In genomic region chr2:219644801-219645480, GRCh38 we compare ENCODE assay signal across 13 cellular contexts. TPM values are rescaled to one million over a fixed set of nuclear protein-coding genes. Genes with fewer than 3 reads are reported as not detected.
A peak's percentile ranks its signal among the peaks of the same experiment; 100 is the strongest.
DNase-seq lines count a peak whose midpoint lies in the region; ATAC-seq and TF ChIP-seq lines count a peak whose summit lies in the region.
"Had no signal": no experiment of that assay in that cellular context is flagged by ENCODE, and none has a peak within 500 bp of the region (broad histone marks: within the 10 kb centered on the region; RNA-seq: fewer than 3 reads in every experiment).

No MANE protein-coding gene starts in this region.

- H2AFZ ChIP-seq in IMR-90 (replicated peaks; ENCODE audit: low read length, poor library complexity), result peak overlapping the region; percentile 74

- in situ Hi-C loops in IMR-90 (cut with MboI; ENCODE audit: low sequenced_read_pairs), result loop anchor here (5.0 kb wide), 1 partner anchor 42 kb away; no protein-coding TSS in a partner anchor

- peaks cover 11% of the 10 kb centered on the region for H3K9me1 ChIP-seq in IMR-90 (ENCODE audit: insufficient read depth, low read length)

- DNase-seq in IMR-90 (no peak), SJCRH30 (peak; percentile 45 to 58), heart right ventricle (peak; percentile 69 to 77), pons (ENCODE audit: low spot score) (peak; percentile 15), NCI-H345 treated with DMSO at 0.1 percent for 48 hours (lab: John Stamatoyannopoulos, UW; ENCODE audit: unreplicated experiment) (no peak)
- DNase-seq: activated gamma-delta T cell; CD4-positive, alpha-beta memory T cell; effector CD4-positive, alpha-beta T cell had no signal

- peaks cover 12% of the 10 kb centered on the region for H3K4me1 ChIP-seq in IMR-90 (ENCODE audit: control insufficient read depth, insufficient read depth, low read length)
- H3K4me1 ChIP-seq in SJCRH30, result peaks cover 10% of the 10 kb centered on the region
- peaks cover 13 to 64% (median 31%) of the 10 kb centered on the region in 9 donors for H3K4me1 ChIP-seq in heart right ventricle

- no peak overlapping the region for H3K18ac ChIP-seq in IMR-90 (ENCODE audit: low read depth, low read length)

- no peak overlapping the region for H3K9ac ChIP-seq in IMR-90 (ENCODE audit: low read depth, low read length)

- peak overlapping the region; percentile 7 for H2AK9ac ChIP-seq in IMR-90 (replicated peaks; ENCODE audit: low read depth, low read length, poor library complexity)

- no peak overlapping the region for H4K8ac ChIP-seq in IMR-90 (ENCODE audit: low read depth in 2 of 2, low read length in 2 of 2)

- H3K27ac ChIP-seq in IMR-90 (ENCODE audit: insufficient read depth, low read length), result no peak overlapping the region
- no peak overlapping the region for H3K27ac ChIP-seq in SJCRH30
- H3K27ac ChIP-seq in heart right ventricle, result peak overlapping the region; percentile 57 to 99 (median 88)
- H3K27ac ChIP-seq: VCaP had no signal

- TF ChIP-seq POLR2A in IMR-90 (IDR thresholded peaks at IDR 0.05; ENCODE audit: low read depth, low read length), result no peak

- 35% methylated on average over 15 of the region's 17 CpGs; no CpG with 5 or more reads in 1 of the 2 experiments for WGBS in IMR-90 (ENCODE audit: extremely low coverage in 2 of 2, insufficient read length in 1 of 2), 2 experiments
- 28 to 39% methylated on average over 17 of the region's 17 CpGs for WGBS in heart right ventricle, 2 donors

- peak overlapping the region; percentile 48 for H3K14ac ChIP-seq in IMR-90 (replicated peaks; ENCODE audit: low read depth, low read length)

- H3K56ac ChIP-seq in IMR-90 (ENCODE audit: extremely low read depth, insufficient read depth, low read length), result no peak overlapping the region

- POLR2A ChIA-PET in IMR-90 (lab: Charles Lee; ENCODE audit: unreplicated experiment), result interaction anchor here (0.6 kb wide), 1 partner anchor 14 kb away, joined by 8 read pairs; no protein-coding TSS in a partner anchor

- no peak overlapping the region for H3K4me2 ChIP-seq in IMR-90 (ENCODE audit: low read depth, low read length)

- 0 out of 2 replicates have a peak overlapping the region, but pooled peaks have one; percentile 26 for H2BK20ac ChIP-seq in IMR-90 (ENCODE audit: low read depth, low read length)

- CTCF ChIA-PET in IMR-90 (lab: Yijun Ruan, JAX), result interaction anchor here (1.0 to 1.2 kb wide), 2 partner anchors 9 to 104 kb away, joined by 3 to 4 read pairs; no protein-coding TSS in a partner anchor

- H3K79me1 ChIP-seq in IMR-90 (ENCODE audit: low read depth in 1 of 2, low read length in 2 of 2), result no peaks in the 10 kb centered on the region

- no peak overlapping the region for H4K5ac ChIP-seq in IMR-90 (ENCODE audit: low read depth, low read length)

- H3K9me3 ChIP-seq in IMR-90 (ENCODE audit: control insufficient read depth, insufficient read depth, low read length), result no peaks in the 10 kb centered on the region
- no peaks in the 10 kb centered on the region for H3K9me3 ChIP-seq in SJCRH30 (replicated peaks)
- no peaks in the 10 kb centered on the region for H3K9me3 ChIP-seq in heart right ventricle

- no peak overlapping the region for H2BK5ac ChIP-seq in IMR-90 (ENCODE audit: low read depth, low read length, poor library complexity, severe bottlenecking)

- ATAC-seq in IMR-90 (ENCODE audit: low read depth) (no peak), heart right ventricle (peak; percentile 47 to 77 (median 66)), GM18519 (IDR thresholded peaks at IDR 0.05; ENCODE audit: low FRiP score, unreplicated experiment) (no peak), GM21390 (IDR thresholded peaks at IDR 0.05; ENCODE audit: unreplicated experiment) (no peak), HG03097 (IDR thresholded peaks at IDR 0.05; ENCODE audit: low FRiP score, unreplicated experiment) (no peak)
- ATAC-seq: GM12878 had no signal

- TF ChIP-seq CTCF in IMR-90 (conservative IDR thresholded peaks at IDR 0.05; ENCODE audit: low read depth, low read length), result no peak
- no peak for TF ChIP-seq CTCF in heart right ventricle (IDR thresholded peaks at IDR 0.05)

- peak overlapping the region; percentile 33; the same call in 1 of the 2 replicates for H3K4ac ChIP-seq in IMR-90 (ENCODE audit: low read depth, low read length)

- H3K23ac ChIP-seq in IMR-90 (ENCODE audit: low read depth, low read length), result no peak overlapping the region

- no peaks in the 10 kb centered on the region for H4K20me1 ChIP-seq in IMR-90 (ENCODE audit: insufficient read depth, low read length)

- H3K27me3 ChIP-seq in IMR-90 (ENCODE audit: control insufficient read depth, insufficient read depth, low read length) (peaks cover 2% of the 10 kb centered on the region; the same call in 1 of the 2 replicates), SJCRH30 (no peaks in the 10 kb centered on the region; the same call in 1 of the 2 replicates), heart right ventricle (peaks cover 0 to 13% (median 0%) of the 10 kb centered on the region in 7 donors)

- no peak overlapping the region for H4K91ac ChIP-seq in IMR-90 (ENCODE audit: insufficient read depth, low read depth, low read length)

- H2AK5ac ChIP-seq in IMR-90 (ENCODE audit: low read depth, low read length), result 0 out of 2 replicates have a peak overlapping the region, but pooled peaks have one; percentile 50

- TF ChIP-seq RAD21 in IMR-90 (IDR thresholded peaks at IDR 0.05; ENCODE audit: low read length), result no peak

- no peaks in the 10 kb centered on the region; the same call in 1 of the 2 replicates for H3K36me3 ChIP-seq in IMR-90 (ENCODE audit: control insufficient read depth, insufficient read depth, low read length)
- H3K36me3 ChIP-seq in SJCRH30, result no peaks in the 10 kb centered on the region
- H3K36me3 ChIP-seq in heart right ventricle, result peaks cover 0 to 11% (median 0%) of the 10 kb centered on the region in 9 donors

- intact Hi-C loops in IMR-90 (cut with micrococcal nuclease), result loop anchor here (5.0 kb wide), 1 partner anchor 1927 kb away; the partner anchor contains the start of gene EPHA4
- intact Hi-C loops in heart right ventricle (cut with DNase I), result loop anchor here in 8 of 10 donors (1.0 to 10.0 kb wide), 12 partner anchors 14 to 243 kb away; partner anchors contain the start of genes CHPF (in 3 of the 8), TMEM198 (in 2 of the 8), INHA (in 1 of the 8) and OBSL1 (in 1 of the 8)

- no peak overlapping the region for H3K4me3 ChIP-seq in IMR-90 (ENCODE audit: insufficient read depth, low read depth, low read length)
- no peak overlapping the region for H3K4me3 ChIP-seq in SJCRH30
- no peak overlapping the region for H3K4me3 ChIP-seq in heart right ventricle
- H3K4me3 ChIP-seq: GM12878 had no signal

- dilution Hi-C loops in IMR-90 (cut with HindIII; ENCODE audit: low sequenced_read_pairs, unreplicated experiment), result no loop called here

- no peak overlapping the region for H2BK15ac ChIP-seq in IMR-90 (ENCODE audit: low read depth, low read length)

- no TSS peak for BruUV-seq in IMR-90 (replicated peaks; lab: Mats Ljungman, UMichigan)

- peak overlapping the region; percentile 63; the same call in 1 of the 2 replicates for H2BK120ac ChIP-seq in IMR-90 (ENCODE audit: low read depth, low read length)

TF ChIP-seq in IMR-90, 13 proteins besides CTCF, POLR2A, EP300 and RAD21:
- TF ChIP-seq NFE2L2 (IDR thresholded peaks at IDR 0.05; ENCODE audit: low read depth, low read length) (no peak), RCOR1 (IDR thresholded peaks at IDR 0.05; ENCODE audit: insufficient replicate concordance, low read length) (no peak), FOS (IDR thresholded peaks at IDR 0.05; ENCODE audit: low read depth, low read length) (no peak), MAFK (IDR thresholded peaks at IDR 0.05; ENCODE audit: low read depth, low read length) (no peak), CHD1 (IDR thresholded peaks at IDR 0.05; ENCODE audit: low read depth, low read length) (no peak), SMC3 (IDR thresholded peaks at IDR 0.05; ENCODE audit: low read depth, low read length) (no peak)

RNA-seq across cellular contexts. Expression of gene SLC4A3, which starts 17.5 kb away (rescaled TPM):
- 0.90 and 1.1 TPM in 2 replicates for total RNA-seq in IMR-90 (2012; rRNA removed)
- polyA plus RNA-seq in IMR-90 (2012; rRNA removed), result 6.1 and 6.9 TPM in 2 replicates
- polyA plus RNA-seq in IMR-90 (2012; cell fraction: cytosol; rRNA removed), result 3.8 and 5.4 TPM in 2 replicates
- 24.0 and 53.1 TPM in 2 replicates for polyA plus RNA-seq in IMR-90 (2012; cell fraction: nucleus; rRNA removed; ENCODE audit: low replicate concordance)
- 0.76 and 1.3 TPM in 2 replicates for total RNA-seq in SJCRH30 (2014; rRNA removed; shearing (Covaris generic))
- 100 to 1,000 TPM; 339 to 671 (median 422) TPM for total RNA-seq in heart right ventricle
- polyA plus RNA-seq in heart right ventricle, result 100 to 1,000 TPM; 197 to 341 TPM
- total RNA-seq: CD4-positive, alpha-beta memory T cell; GM12878 had no signal
- polyA plus RNA-seq: CD4-positive, alpha-beta memory T cell had no signal

RNA-seq across cellular contexts. Expression of gene STK11IP, which starts 47.3 kb away (rescaled TPM):
- total RNA-seq in IMR-90 (2012; rRNA removed), result 6.7 and 19.7 TPM in 2 replicates
- 14.5 and 22.4 TPM in 2 replicates for polyA plus RNA-seq in IMR-90 (2012; rRNA removed)
- polyA plus RNA-seq in IMR-90 (2012; cell fraction: cytosol; rRNA removed), result 6.4 and 7.1 TPM in 2 replicates
- polyA plus RNA-seq in IMR-90 (2012; cell fraction: nucleus; rRNA removed; ENCODE audit: low replicate concordance), result 83.5 and 203 TPM in 2 replicates
- total RNA-seq in SJCRH30 (2014; rRNA removed; shearing (Covaris generic)), result 11.0 and 20.2 TPM in 2 replicates
- 10 to 100 TPM in 8 of 10 donors, 1 to 10 TPM in 2; 7.2 to 18.2 (median 12.9) TPM for total RNA-seq in heart right ventricle
- polyA plus RNA-seq in heart right ventricle, result 10 to 100 TPM; 15.4 to 27.4 TPM

Comparison
In these comparisons a context has a peak if more than half of its experiments do, and no peak if none do; other contexts are left out.
1. ATAC-seq: peak in heart right ventricle (8 of 8); none in IMR-90 (single experiment), GM18519 (single experiment), GM21390 (single experiment) and HG03097 (single experiment).
2. DNase-seq: peak in SJCRH30 (2 of 2), heart right ventricle (2 of 2) and pons (single experiment); none in IMR-90 (single experiment) and NCI-H345 treated with DMSO at 0.1 percent for 48 hours (single experiment).
3. H3K27ac ChIP-seq: peak in heart right ventricle (10 of 10); none in IMR-90 (single experiment) and SJCRH30 (single experiment).
4. RNA of gene SLC4A3, which starts 17.5 kb away (total RNA-seq): 339 to 671 TPM in heart right ventricle; 0.76 to 1.3 TPM in SJCRH30 and 0.90 to 1.1 TPM in IMR-90; every median in the first group is over 100 times any median in the second.